Comparison of ENCODE assay signal across 8 cellular contexts in the genomic region with DNA sequence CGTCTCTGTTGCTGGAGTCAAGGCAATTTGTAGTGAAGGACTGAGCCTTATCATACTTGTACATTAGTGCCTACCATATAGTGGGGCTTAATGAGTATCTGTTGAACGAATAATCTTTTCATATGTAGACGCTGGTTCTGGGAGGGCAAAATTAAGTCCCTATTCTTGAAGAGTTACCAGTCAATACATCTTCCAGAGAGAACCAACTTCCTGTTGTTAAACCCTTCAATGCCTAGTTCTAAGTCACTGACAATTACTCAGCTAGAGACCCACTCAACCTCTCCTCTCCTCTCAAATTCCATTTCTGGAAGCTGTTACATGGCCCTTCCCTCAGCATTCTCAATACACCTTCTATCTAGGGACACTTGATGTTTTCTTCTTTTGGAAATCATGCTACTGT. TPM values are rescaled to one million over a fixed set of nuclear protein-coding genes. Genes with fewer than 3 reads are reported as not detected.
A peak's percentile ranks its signal among the peaks of the same experiment; 100 is the strongest.
DNase-seq lines count a peak whose midpoint lies in the region; ATAC-seq and TF ChIP-seq lines count a peak whose summit lies in the region.

No MANE protein-coding gene starts in this region.

- H3K9me3 ChIP-seq in Peyer's patch (no peaks in the 10 kb centered on the region), prostate gland (no peaks in the 10 kb centered on the region)

- no peaks in the 10 kb centered on the region for H3K9me3 Mint-ChIP-seq in activated CD4-positive, alpha-beta T cell treated with anti-CD3 and anti-CD28 coated beads, Interleukin-2, amount 10 ng/mL, durations not matched to agents 24 days and 14 days

- no peak for TF ChIP-seq POLR2A in Peyer's patch (IDR thresholded peaks at IDR 0.05)
- no peak for TF ChIP-seq POLR2A in prostate gland (IDR thresholded peaks at IDR 0.05)

- H3K27ac ChIP-seq in Peyer's patch (peak overlapping the region; percentile 91 to 97 (median 93)), prostate gland (peak overlapping the region; percentile 95 to 97)

- H3K36me3 ChIP-seq in Peyer's patch: no peaks in the 10 kb centered on the region
- H3K36me3 ChIP-seq in prostate gland: no peaks in the 10 kb centered on the region

- no peak for ATAC-seq in HG03108 (IDR thresholded peaks at IDR 0.05; ENCODE audit: unreplicated experiment)

- TF ChIP-seq CTCF in Peyer's patch (IDR thresholded peaks at IDR 0.05) (no peak), epithelial cell of esophagus (IDR thresholded peaks at IDR 0.05; ENCODE audit: insufficient read depth, low read depth, low read length, missing control alignments) (no peak), prostate gland (IDR thresholded peaks at IDR 0.05) (no peak), GM20000 (IDR thresholded peaks at IDR 0.05; ENCODE audit: extremely low read depth, missing control alignments) (no peak)

- no peaks in the 10 kb centered on the region for H3K27me3 Mint-ChIP-seq in activated CD4-positive, alpha-beta T cell treated with anti-CD3 and anti-CD28 coated beads, Interleukin-2, amount 10 ng/mL, durations not matched to agents 24 days and 14 days

- intact Hi-C loops in activated CD4-positive, alpha-beta T cell treated with anti-CD3 and anti-CD28 coated beads, Interleukin-2, amount 10 ng/mL, durations not matched to agents 24 days and 14 days (cut with micrococcal nuclease): loop anchor here (1.0 to 10.0 kb wide), 3 partner anchors 14 to 260 kb away; a partner anchor contains a TSS
- intact Hi-C loops in prostate gland (cut with DNase I): loop anchor here (5.0 kb wide), 1 partner anchor 193 kb away; a partner anchor contains a TSS

- peak overlapping the region; percentile 94 for H3K4me3 Mint-ChIP-seq in activated CD4-positive, alpha-beta T cell treated with anti-CD3 and anti-CD28 coated beads, Interleukin-2, amount 10 ng/mL, durations not matched to agents 24 days and 14 days

- H3K4me1 ChIP-seq in Peyer's patch (peaks cover 0 to 7% (median 5%) of the 10 kb centered on the region in 4 donors), prostate gland (replicated peaks) (no peaks in the 10 kb centered on the region)

- peaks cover 18% of the 10 kb centered on the region for H3K4me1 Mint-ChIP-seq in activated CD4-positive, alpha-beta T cell treated with anti-CD3 and anti-CD28 coated beads, Interleukin-2, amount 10 ng/mL, durations not matched to agents 24 days and 14 days

- peak; percentile 65 for DNase-seq in activated CD4-positive, alpha-beta T cell treated with anti-CD3 and anti-CD28 coated beads, Interleukin-2, amount 10 ng/mL, durations not matched to agents 24 days and 14 days
- no peak for DNase-seq in activated CD4-positive, alpha-beta T cell treated with anti-CD3 and anti-CD28 coated beads for 4 hours
- DNase-seq in Peyer's patch: no peak
- DNase-seq in epithelial cell of esophagus (ENCODE audit: low read depth): no peak
- DNase-seq in prostate gland (ENCODE audit: low spot score): no peak
- DNase-seq in DMS114 treated with DMSO at 0.1 percent for 48 hours (lab: John Stamatoyannopoulos, UW; ENCODE audit: unreplicated experiment): no peak
- no peak for DNase-seq in GM20000 (ENCODE audit: low spot score)

- H3K36me3 Mint-ChIP-seq in activated CD4-positive, alpha-beta T cell treated with anti-CD3 and anti-CD28 coated beads, Interleukin-2, amount 10 ng/mL, durations not matched to agents 24 days and 14 days (ENCODE audit: low read depth): peaks cover 6% of the 10 kb centered on the region

- 73% methylated on average over 3 of the region's 3 CpGs for WGBS in prostate gland

- peak overlapping the region; percentile 91 for H3K27ac Mint-ChIP-seq in activated CD4-positive, alpha-beta T cell treated with anti-CD3 and anti-CD28 coated beads, Interleukin-2, amount 10 ng/mL, durations not matched to agents 24 days and 14 days

- H3K27me3 ChIP-seq in Peyer's patch (no peaks in the 10 kb centered on the region), prostate gland (replicated peaks; ENCODE audit: insufficient read depth) (no peaks in the 10 kb centered on the region)

- peak overlapping the region; percentile 66 to 92 (median 88) for H3K4me3 ChIP-seq in Peyer's patch
- peak overlapping the region; percentile 59 for H3K4me3 ChIP-seq in epithelial cell of esophagus (ENCODE audit: low read length)
- H3K4me3 ChIP-seq in prostate gland: peak overlapping the region in 1 of 2 donors; percentile 77

RNA-seq across cellular contexts. Expression of a gene that starts 1.1 kb away (rescaled TPM):
- 19.2 and 22.6 TPM in 2 replicates for total RNA-seq in activated CD4-positive, alpha-beta T cell treated with anti-CD3 and anti-CD28 coated beads, Interleukin-2, amount 10 ng/mL, durations not matched to agents 24 days and 14 days
- total RNA-seq in Peyer's patch: 10 to 100 TPM; 11.0 to 36.3 (median 20.5) TPM
- total RNA-seq in prostate gland: 10 to 100 TPM; 13.7 to 23.4 TPM

RNA-seq across cellular contexts. Expression of a gene that starts 14.6 kb away (rescaled TPM):
- total RNA-seq in activated CD4-positive, alpha-beta T cell treated with anti-CD3 and anti-CD28 coated beads, Interleukin-2, amount 10 ng/mL, durations not matched to agents 24 days and 14 days: 409 and 411 TPM in 2 replicates
- total RNA-seq in Peyer's patch (10 to 100 TPM; 23.8 to 95.4 (median 67.8) TPM), prostate gland (100 to 1,000 TPM in 1 of 2 donors, 10 to 100 TPM in 1; 57.0 to 139 TPM)

RNA-seq across cellular contexts. Expression of a gene that starts 15.1 kb away (rescaled TPM):
- total RNA-seq in activated CD4-positive, alpha-beta T cell treated with anti-CD3 and anti-CD28 coated beads, Interleukin-2, amount 10 ng/mL, durations not matched to agents 24 days and 14 days: 984 and 999 TPM in 2 replicates
- total RNA-seq in Peyer's patch (100 to 1,000 TPM in 3 of 4 donors, 10 to 100 TPM in 1; 88.4 to 221 (median 122) TPM), prostate gland (100 to 1,000 TPM in 1 of 2 donors, 10 to 100 TPM in 1; 95.5 to 110 TPM)
